ENCODE assay signal across 1 cellular context in the genomic region with DNA sequence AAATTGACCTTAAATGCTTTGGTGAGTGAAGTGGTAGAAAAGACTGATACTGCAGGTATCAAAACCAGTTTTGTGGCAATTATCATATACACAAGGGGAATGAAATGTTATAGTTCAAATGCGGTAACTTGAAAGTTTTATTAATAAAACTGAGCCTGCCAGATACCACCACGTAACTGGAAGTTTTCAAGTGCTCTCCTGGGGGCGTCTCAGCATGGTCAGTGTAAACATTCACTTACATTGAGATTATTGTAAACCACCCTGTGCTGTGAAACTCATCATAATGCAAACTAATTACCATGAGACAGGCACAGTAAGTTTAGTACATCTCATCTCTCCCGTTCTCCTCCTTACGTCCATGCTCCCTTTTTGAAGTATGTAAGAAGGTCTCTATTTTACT.
TF ChIP-seq lines count a peak whose summit lies in the region.

No MANE protein-coding gene starts in this region.

TF ChIP-seq in IMR-90, 13 proteins besides CTCF, POLR2A, EP300 and RAD21 (continued from another document):
- no peak for TF ChIP-seq MAZ (IDR thresholded peaks at IDR 0.05; ENCODE audit: borderline replicate concordance, low read depth, low read length)
- TF ChIP-seq BHLHE40 (IDR thresholded peaks at IDR 0.05; ENCODE audit: low read depth, low read length), result no peak
- no peak for TF ChIP-seq CEBPB (IDR thresholded peaks at IDR 0.05; ENCODE audit: low read depth, low read length)
TF ChIP-seq in IMR-90: peak in this region for 0.
